9 cellular contexts compared by ENCODE assay signal in the genomic region with DNA sequence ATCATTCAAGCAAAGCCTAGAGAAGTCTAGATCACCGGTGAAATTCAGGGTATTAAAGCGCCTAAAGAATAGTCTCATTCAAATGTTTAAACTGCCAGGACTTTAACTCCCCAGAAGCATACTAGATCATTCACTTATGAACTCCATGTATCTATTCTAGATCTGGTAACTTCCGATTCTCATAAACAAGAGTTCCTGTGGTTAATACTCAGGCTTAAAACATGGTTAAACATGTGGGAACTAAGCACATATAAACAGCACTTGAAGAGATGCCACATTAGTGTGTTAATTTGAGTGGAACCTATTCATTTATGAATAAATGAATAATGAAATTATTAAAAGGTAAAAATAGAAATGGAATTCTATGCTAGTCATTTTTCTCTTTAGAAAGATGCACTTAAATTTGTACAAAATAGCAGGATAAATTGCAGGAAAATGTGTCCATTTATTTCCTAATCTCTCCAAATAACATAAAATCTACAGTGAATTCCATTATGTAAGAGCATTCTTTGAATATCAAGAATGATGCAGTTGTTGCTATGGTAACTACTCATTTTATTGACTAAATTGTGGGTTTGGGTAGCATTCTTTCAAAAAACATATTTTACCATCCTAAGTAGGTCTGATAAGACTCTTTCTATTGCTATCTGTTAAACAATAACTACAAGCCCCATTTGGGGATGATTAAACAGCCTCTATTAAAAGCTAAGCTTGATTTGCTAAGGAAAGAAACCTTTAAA.
DNase-seq lines count a peak whose midpoint lies in the region; ATAC-seq and TF ChIP-seq lines count a peak whose summit lies in the region.
"Had no signal": no experiment of that assay in that cellular context is flagged by ENCODE, and none has a peak within 500 bp of the region (broad histone marks: within the 10 kb centered on the region; RNA-seq: fewer than 3 reads in every experiment).

No MANE protein-coding gene starts in this region.

- H4K20me1 ChIP-seq in OCI-LY3 (ENCODE audit: insufficient read depth, low read length) = peaks cover 5% of the 10 kb centered on the region; the same call in 1 of the 2 replicates

- H3K27ac ChIP-seq in OCI-LY3 (ENCODE audit: low read length) = no peak overlapping the region
- H3K27ac ChIP-seq in endodermal cell (ENCODE audit: low read depth, low read length) = no peak overlapping the region
- peak overlapping the region in 1 of 4 donors; percentile 85 for H3K27ac ChIP-seq in body of pancreas

- H3K36me3 ChIP-seq in OCI-LY3 (replicated peaks; ENCODE audit: low read depth, low read length) (no peaks in the 10 kb centered on the region), endodermal cell (ENCODE audit: control insufficient read depth, insufficient read depth, low read length) (peaks cover 5% of the 10 kb centered on the region), body of pancreas (replicated peaks in 1 of 2; ENCODE audit: insufficient read depth in 1 of 2, low read depth in 2 of 2) (no peaks in the 10 kb centered on the region)

- peaks cover 17% of the 10 kb centered on the region for H3K4me1 Mint-ChIP-seq in endodermal cell
- H3K4me1 Mint-ChIP-seq in progenitor cell of endocrine pancreas (ENCODE audit: low read depth) = peaks cover 35% of the 10 kb centered on the region

- DNase-seq in GM12865 (ENCODE audit: low read depth) (no peak), endodermal cell (no peak), progenitor cell of endocrine pancreas (ENCODE audit: low spot score, unreplicated experiment) (no peak), body of pancreas (no peak), anterior cingulate cortex (lab: John Stamatoyannopoulos, UW) (no peak)

- H3K27me3 ChIP-seq in OCI-LY3 (ENCODE audit: low read depth, low read length) = no peaks in the 10 kb centered on the region
- H3K27me3 ChIP-seq in endodermal cell (ENCODE audit: control insufficient read depth, insufficient read depth, low read length, poor library complexity, severe bottlenecking) = no peaks in the 10 kb centered on the region
- no peaks in the 10 kb centered on the region for H3K27me3 ChIP-seq in body of pancreas

- H3K9me3 Mint-ChIP-seq in endodermal cell (no peaks in the 10 kb centered on the region), progenitor cell of endocrine pancreas (ENCODE audit: low read depth) (no peaks in the 10 kb centered on the region)
- H3K9me3 Mint-ChIP-seq: activated T-helper 2 cell treated with anti-CD3 and anti-CD28 coated beads, Interferon-gamma antibody, Interleukin-2, Interleukin-4, amounts not matched to agents 10 μg/mL and 5 μg/mL and 100 μg/mL, durations not matched to agents 14 hours and 24 hours and 36 hours had no signal

- 93 to 94% methylated on average over 3 of the region's 3 CpGs for WGBS in endodermal cell (ENCODE audit: insufficient coverage in 1 of 2, insufficient read length in 1 of 2), 2 experiments
- WGBS in body of pancreas, 2 donors = 58 to 74% methylated on average over 3 of the region's 3 CpGs

- no peak for TF ChIP-seq POLR2A in body of pancreas (IDR thresholded peaks at IDR 0.05)

- no peak overlapping the region for H2AFZ ChIP-seq in OCI-LY3 (ENCODE audit: low read depth, low read length)

- H3K9me3 ChIP-seq in OCI-LY3 (ENCODE audit: insufficient read depth, low read length) = no peaks in the 10 kb centered on the region
- no peaks in the 10 kb centered on the region for H3K9me3 ChIP-seq in endodermal cell (ENCODE audit: control insufficient read depth, low read length)
- H3K9me3 ChIP-seq in body of pancreas = no peaks in the 10 kb centered on the region

- H3K9ac ChIP-seq in OCI-LY3 (ENCODE audit: low read length) = no peak overlapping the region
- no peak overlapping the region for H3K9ac ChIP-seq in endodermal cell (ENCODE audit: extremely low read depth, low read length, poor library complexity, severe bottlenecking)

- peak overlapping the region; percentile 65 for H3K4me3 ChIP-seq in GM12865 (ENCODE audit: low read depth, low read length)
- H3K4me3 ChIP-seq in OCI-LY3 (ENCODE audit: low read length) = peak overlapping the region; percentile 96; the same call in 1 of the 2 replicates
- peak overlapping the region; percentile 92 for H3K4me3 ChIP-seq in endodermal cell (ENCODE audit: low read length)
- no peak overlapping the region for H3K4me3 ChIP-seq in body of pancreas

- H3K4me3 Mint-ChIP-seq in endodermal cell (peak overlapping the region; percentile 73), progenitor cell of endocrine pancreas (ENCODE audit: low read depth) (peak overlapping the region; percentile 85)

- TF ChIP-seq CTCF in GM12865 (IDR thresholded peaks at IDR 0.05; ENCODE audit: insufficient read depth, low read depth, low read length, missing control alignments) = no peak
- no peak for TF ChIP-seq CTCF in OCI-LY3 (IDR thresholded peaks at IDR 0.05; ENCODE audit: low read depth, low read length)
- TF ChIP-seq CTCF in endodermal cell (conservative IDR thresholded peaks at IDR 0.05) = no peak
- TF ChIP-seq CTCF in progenitor cell of endocrine pancreas (IDR thresholded peaks at IDR 0.05; ENCODE audit: unreplicated experiment) = no peak
- TF ChIP-seq CTCF in body of pancreas (IDR thresholded peaks at IDR 0.05) = no peak

- peak overlapping the region; percentile 88 for H3K4me2 ChIP-seq in OCI-LY3 (ENCODE audit: low read length)

- H3K27ac Mint-ChIP-seq in endodermal cell = no peak overlapping the region
- H3K27ac Mint-ChIP-seq in progenitor cell of endocrine pancreas = peak overlapping the region; percentile 98

- intact Hi-C loops in body of pancreas (cut with DNase I) = no loop called here

- H3K36me3 Mint-ChIP-seq in endodermal cell (ENCODE audit: low read depth) = peaks cover 11% of the 10 kb centered on the region
- peaks cover 4% of the 10 kb centered on the region for H3K36me3 Mint-ChIP-seq in progenitor cell of endocrine pancreas (ENCODE audit: insufficient read depth)

- H3K4me1 ChIP-seq in OCI-LY3 (ENCODE audit: low read length) = peaks cover 12% of the 10 kb centered on the region
- peaks cover 10% of the 10 kb centered on the region for H3K4me1 ChIP-seq in endodermal cell (ENCODE audit: control insufficient read depth, insufficient read depth, low read length)
- H3K4me1 ChIP-seq in body of pancreas = peaks cover 32% of the 10 kb centered on the region

- peaks cover 14% of the 10 kb centered on the region for H3K79me2 ChIP-seq in OCI-LY3 (ENCODE audit: low read length)

- H3K27me3 Mint-ChIP-seq in endodermal cell (ENCODE audit: insufficient read depth) = no peaks in the 10 kb centered on the region
- no peaks in the 10 kb centered on the region for H3K27me3 Mint-ChIP-seq in progenitor cell of endocrine pancreas

- no peak for ATAC-seq in GM19324 (IDR thresholded peaks at IDR 0.05; ENCODE audit: low FRiP score, unreplicated experiment)
- no peak for ATAC-seq in body of pancreas
- ATAC-seq: Panc1 had no signal

Comparison
In these comparisons a context has a peak if more than half of its experiments do, and no peak if none do; other contexts are left out.
1. H3K4me3 ChIP-seq: peak in GM12865 (single experiment), OCI-LY3 (single experiment) and endodermal cell (single experiment); none in body of pancreas (0 of 2).